8 cellular contexts compared by ENCODE assay signal in the genomic region with DNA sequence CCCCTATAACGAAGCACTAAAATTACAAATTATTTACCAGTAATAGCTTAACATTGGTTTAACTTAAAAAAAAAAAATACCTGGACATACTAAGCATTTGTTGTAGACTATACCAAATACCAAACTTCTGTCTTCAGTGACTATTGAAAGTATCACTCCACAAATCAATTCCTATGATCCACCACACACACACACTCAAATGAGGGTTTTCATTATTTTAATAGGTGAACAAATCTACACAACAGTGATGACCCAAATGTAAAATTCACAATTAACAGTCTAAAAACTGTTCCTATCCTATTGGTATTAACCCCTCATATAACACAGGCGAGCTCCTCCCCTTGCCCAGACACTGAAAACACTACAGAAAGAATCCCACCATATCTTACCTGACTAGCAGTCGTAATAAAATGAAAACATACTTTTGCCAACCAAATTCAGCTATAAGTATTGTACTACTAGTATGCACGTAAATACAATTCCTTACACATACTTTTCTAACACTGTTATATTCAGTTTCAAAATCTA. TPM values are rescaled to one million over a fixed set of nuclear protein-coding genes. Genes with fewer than 3 reads are reported as not detected.
DNase-seq lines count a peak whose midpoint lies in the region; ATAC-seq and TF ChIP-seq lines count a peak whose summit lies in the region.

No MANE protein-coding gene starts in this region.

- no peaks in the 10 kb centered on the region for H3K9me3 ChIP-seq in DND-41 (ENCODE audit: insufficient read depth, low read length, severe bottlenecking)
- H3K9me3 ChIP-seq in MM.1S (replicated peaks; ENCODE audit: insufficient read depth, low read length) = no peaks in the 10 kb centered on the region
- no peaks in the 10 kb centered on the region for H3K9me3 ChIP-seq in neural cell (ENCODE audit: low read length)

- H4K20me1 ChIP-seq in DND-41 (ENCODE audit: insufficient read depth, low read length) (peaks cover 22% of the 10 kb centered on the region; the same call in 1 of the 2 replicates), MM.1S (ENCODE audit: insufficient read depth, low read length) (peaks cover 33% of the 10 kb centered on the region), neural cell (ENCODE audit: insufficient read depth) (no peaks in the 10 kb centered on the region)

- H3K4me2 ChIP-seq in DND-41 (ENCODE audit: insufficient read depth, low read length) (peak overlapping the region; percentile 64), MM.1S (ENCODE audit: low read depth, low read length) (peak overlapping the region; percentile 74), neural cell (ENCODE audit: low read length) (peak overlapping the region; percentile 91)

- TF ChIP-seq RAD21 in neural cell (conservative IDR thresholded peaks at IDR 0.05) = no peak

- DNase-seq in DND-41 (no peak), MM.1S (no peak), inferior parietal cortex (ENCODE audit: extremely low spot score) (no peak), DMS153 treated with DMSO at 0.1 percent for 48 hours (lab: John Stamatoyannopoulos, UW; ENCODE audit: unreplicated experiment) (no peak)

- H3K9ac ChIP-seq in DND-41 (ENCODE audit: low read depth, low read length) = peak overlapping the region; percentile 99
- H3K9ac ChIP-seq in MM.1S (ENCODE audit: low read length) = peak overlapping the region; percentile 92
- peak overlapping the region; percentile 100 for H3K9ac ChIP-seq in neural cell (ENCODE audit: low read length)

- H3K4me1 ChIP-seq in DND-41 (ENCODE audit: insufficient read depth, low read length) (peaks cover 50% of the 10 kb centered on the region), MM.1S (ENCODE audit: low read length) (peaks cover 17% of the 10 kb centered on the region)

- intact Hi-C loops in dendritic cell treated with granulocyte-macrophage colony-stimulating factor and Interleukin-4, amounts not matched to agents 40 ng/mL and 50 ng/mL, for 4 days (cut with micrococcal nuclease) = loop anchor here (2.0 to 10.0 kb wide), 3 partner anchors 35 to 382 kb away; no protein-coding TSS in a partner anchor

- H3K27me3 ChIP-seq in DND-41 (ENCODE audit: insufficient read depth, low read length, poor library complexity) (no peaks in the 10 kb centered on the region), MM.1S (replicated peaks; ENCODE audit: insufficient read depth, low read length) (no peaks in the 10 kb centered on the region), neural cell (ENCODE audit: insufficient read depth, low read depth, low read length) (no peaks in the 10 kb centered on the region)

- H3K27ac Mint-ChIP-seq in dendritic cell treated with granulocyte-macrophage colony-stimulating factor and Interleukin-4, amounts not matched to agents 40 ng/mL and 50 ng/mL, for 4 days = peak overlapping the region; percentile 100

- no peaks in the 10 kb centered on the region for H3K9me3 Mint-ChIP-seq in dendritic cell treated with granulocyte-macrophage colony-stimulating factor and Interleukin-4, amounts not matched to agents 40 ng/mL and 50 ng/mL, for 4 days

- H3K27me3 Mint-ChIP-seq in dendritic cell treated with granulocyte-macrophage colony-stimulating factor and Interleukin-4, amounts not matched to agents 40 ng/mL and 50 ng/mL, for 4 days = no peaks in the 10 kb centered on the region

- peaks cover 28% of the 10 kb centered on the region for H3K36me3 ChIP-seq in DND-41 (ENCODE audit: insufficient read depth, low read length)
- H3K36me3 ChIP-seq in MM.1S (replicated peaks; ENCODE audit: insufficient read depth, low read length) = peaks cover 5% of the 10 kb centered on the region; the same call in 1 of the 2 replicates
- H3K36me3 ChIP-seq in neural cell (ENCODE audit: insufficient read depth, low read length) = no peaks in the 10 kb centered on the region

- H3K4me1 Mint-ChIP-seq in dendritic cell treated with granulocyte-macrophage colony-stimulating factor and Interleukin-4, amounts not matched to agents 40 ng/mL and 50 ng/mL, for 4 days (ENCODE audit: low read depth) = peaks cover 52% of the 10 kb centered on the region

- H2AFZ ChIP-seq in DND-41 (ENCODE audit: low read depth, low read length) (no peak overlapping the region), MM.1S (ENCODE audit: low read length) (no peak overlapping the region), neural cell (ENCODE audit: low read depth, low read length) (no peak overlapping the region)

- H3K27ac ChIP-seq in DND-41 (ENCODE audit: low read length) = peak overlapping the region; percentile 95
- H3K27ac ChIP-seq in MM.1S (ENCODE audit: low read length) = peak overlapping the region; percentile 99
- H3K27ac ChIP-seq in neural cell (ENCODE audit: low read length) = peak overlapping the region; percentile 99

- no peak for TF ChIP-seq CTCF in DND-41 (IDR thresholded peaks at IDR 0.05; ENCODE audit: borderline replicate concordance, extremely low read depth, low read length, poor library complexity, severe bottlenecking)
- no peak for TF ChIP-seq CTCF in MM.1S (IDR thresholded peaks at IDR 0.05; ENCODE audit: low read length)
- no peak for TF ChIP-seq CTCF in neural cell (IDR thresholded peaks at IDR 0.05; ENCODE audit: poor library complexity, severe bottlenecking)

- ATAC-seq in DND-41 (ENCODE audit: insufficient read depth, low read depth) = no peak
- ATAC-seq in HG02642 (IDR thresholded peaks at IDR 0.05; ENCODE audit: poor library complexity, unreplicated experiment) = no peak
- ATAC-seq in HG03095 (IDR thresholded peaks at IDR 0.05; ENCODE audit: unreplicated experiment) = no peak

- peak overlapping the region; percentile 87 for H3K4me3 Mint-ChIP-seq in dendritic cell treated with granulocyte-macrophage colony-stimulating factor and Interleukin-4, amounts not matched to agents 40 ng/mL and 50 ng/mL, for 4 days

- H3K79me2 ChIP-seq in DND-41 (ENCODE audit: insufficient read depth, low read length) = peaks cover 78% of the 10 kb centered on the region
- H3K79me2 ChIP-seq in MM.1S (ENCODE audit: low read length) = peaks cover 70% of the 10 kb centered on the region
- peaks cover 57% of the 10 kb centered on the region for H3K79me2 ChIP-seq in neural cell (replicated peaks; ENCODE audit: insufficient read depth, low read length)

- peaks cover 25% of the 10 kb centered on the region for H3F3A ChIP-seq in MM.1S (ENCODE audit: insufficient read depth, low read length)
- no peaks in the 10 kb centered on the region for H3F3A ChIP-seq in neural cell (ENCODE audit: insufficient read depth, low read length, poor library complexity, severe bottlenecking)

- peaks cover 65% of the 10 kb centered on the region for H3K36me3 Mint-ChIP-seq in dendritic cell treated with granulocyte-macrophage colony-stimulating factor and Interleukin-4, amounts not matched to agents 40 ng/mL and 50 ng/mL, for 4 days (ENCODE audit: low read depth)

- TF ChIP-seq EP300 in neural cell (conservative IDR thresholded peaks at IDR 0.05; ENCODE audit: poor library complexity, severe bottlenecking) = no peak

- H3K9me2 ChIP-seq in MM.1S (replicated peaks; ENCODE audit: insufficient read depth, low read length) (no peaks in the 10 kb centered on the region), neural cell (ENCODE audit: insufficient read depth, low read length) (no peaks in the 10 kb centered on the region)

- H3K4me3 ChIP-seq in DND-41 (ENCODE audit: low read depth in 1 of 2, low read length in 2 of 2) (peak overlapping the region; percentile 68 to 96), MM.1S (ENCODE audit: low read length) (peak overlapping the region; percentile 76), neural cell (ENCODE audit: low read length) (peak overlapping the region; percentile 93)

TF ChIP-seq in neural cell, 6 proteins besides CTCF, POLR2A, EP300 and RAD21:
- TF ChIP-seq SMC3 (conservative IDR thresholded peaks at IDR 0.05; ENCODE audit: poor library complexity) (no peak), POLR2AphosphoS5 (IDR thresholded peaks at IDR 0.05) (no peak), TAF1 (IDR thresholded peaks at IDR 0.05; ENCODE audit: low read depth) (no peak), REST (IDR thresholded peaks at IDR 0.05; ENCODE audit: borderline replicate concordance) (no peak), EZH2 (IDR thresholded peaks at IDR 0.05; ENCODE audit: borderline replicate concordance, insufficient read depth, low read length, poor library complexity, severe bottlenecking) (no peak), MXI1 (conservative IDR thresholded peaks at IDR 0.05; ENCODE audit: poor library complexity, severe bottlenecking) (no peak)
TF ChIP-seq in neural cell: peak in this region for 0.

RNA-seq across cellular contexts. Expression of gene SP3, which starts 2.5 kb away (rescaled TPM):
- 52.8 and 57.8 TPM in 2 replicates for polyA plus RNA-seq in neural cell
- 175 and 180 TPM in 2 replicates for polyA minus RNA-seq in neural cell
